ENCODE assay signal across 20 cellular contexts in genomic region chr6:145820000-145820399, GRCh38.
"Had no signal": no experiment of that assay in that cellular context is flagged by ENCODE, and none has a peak within 500 bp of the region (broad histone marks: within the 10 kb centered on the region; RNA-seq: fewer than 3 reads in every experiment).

No MANE protein-coding gene starts in this region.

- H3K4me3 Mint-ChIP-seq: activated naive CD4-positive, alpha-beta T cell treated with anti-CD3 and anti-CD28 coated beads, Interleukin-2, amount 10 ng/mL, durations not matched to agents 7 days and 5 days; mesothelial cell of epicardium; naive thymus-derived CD8-positive, alpha-beta T cell had no signal

- ATAC-seq: gastrocnemius medialis; naive thymus-derived CD8-positive, alpha-beta T cell had no signal

- H3K27me3 ChIP-seq: dorsolateral prefrontal cortex, esophagus muscularis mucosa, gastrocnemius medialis, spleen, tibial artery had no signal

- H3K27me3 Mint-ChIP-seq: activated naive CD4-positive, alpha-beta T cell treated with anti-CD3 and anti-CD28 coated beads, Interleukin-2, amount 10 ng/mL, durations not matched to agents 7 days and 5 days; naive thymus-derived CD8-positive, alpha-beta T cell; progenitor cell of endocrine pancreas had no signal

- H3K36me3 ChIP-seq: esophagus muscularis mucosa, gastrocnemius medialis, left ventricle myocardium inferior, spleen, tibial artery had no signal

- H3K27ac ChIP-seq: dorsolateral prefrontal cortex, esophagus muscularis mucosa, SK-N-MC, spleen, tibial artery, VCaP had no signal

- H3K9me3 Mint-ChIP-seq: activated naive CD4-positive, alpha-beta T cell treated with anti-CD3 and anti-CD28 coated beads, Interleukin-2, amount 10 ng/mL, durations not matched to agents 7 days and 5 days; mesothelial cell of epicardium; naive thymus-derived CD8-positive, alpha-beta T cell had no signal

- H3K27ac Mint-ChIP-seq: activated naive CD4-positive, alpha-beta T cell treated with anti-CD3 and anti-CD28 coated beads, Interleukin-2, amount 10 ng/mL, durations not matched to agents 7 days and 5 days; mesothelial cell of epicardium; progenitor cell of endocrine pancreas had no signal

- H3K4me3 ChIP-seq: dorsolateral prefrontal cortex, esophagus muscularis mucosa, gastrocnemius medialis, left ventricle myocardium inferior, SK-N-MC, spleen, tibial artery had no signal

- H3K9me3 ChIP-seq: esophagus muscularis mucosa, gastrocnemius medialis, left ventricle myocardium inferior, spleen, tibial artery had no signal

- DNase-seq: activated CD4-positive, alpha-beta T cell treated with anti-CD3 and anti-CD28 coated beads, Interleukin-2, amount 50 U/mL, for 4 hours; activated effector memory CD4-positive, alpha-beta T cell treated with Interleukin-2 at 50 U/mL for 16 hours; activated naive CD4-positive, alpha-beta T cell treated with anti-CD3 and anti-CD28 coated beads, Interleukin-2, amount 10 ng/mL, durations not matched to agents 7 days and 5 days; central memory CD4-positive, alpha-beta T cell; dorsolateral prefrontal cortex; gastrocnemius medialis; hippocampal formation; left ventricle myocardium inferior; mammary epithelial cell; naive thymus-derived CD8-positive, alpha-beta T cell; spleen; stimulated activated CD4-positive, alpha-beta T cell treated with anti-CD3 and anti-CD28 coated beads, Interleukin-4, amount 100 ng/mL, for 1 hour; stimulated activated naive CD4-positive, alpha-beta T cell treated with Interleukin-2 at 50 U/mL for 16 hours; SW 1271; tibial artery had no signal

- H3K36me3 Mint-ChIP-seq: mesothelial cell of epicardium had no signal
